Comparison of ENCODE assay signal across 19 cellular contexts in genomic region chr15:23402544-23402943, GRCh38. TPM values are rescaled to one million over a fixed set of nuclear protein-coding genes. Genes with fewer than 3 reads are reported as not detected.
DNase-seq lines count a peak whose midpoint lies in the region; ATAC-seq and TF ChIP-seq lines count a peak whose summit lies in the region.
"Had no signal": no experiment of that assay in that cellular context is flagged by ENCODE, and none has a peak within 500 bp of the region (broad histone marks: within the 10 kb centered on the region; RNA-seq: fewer than 3 reads in every experiment).

No MANE protein-coding gene starts in this region.

- no peaks in the 10 kb centered on the region for H3K9me3 Mint-ChIP-seq in activated CD8-positive, alpha-beta T cell treated with anti-CD3 and anti-CD28 coated beads, Interleukin-2, amount 10 ng/mL, durations not matched to agents 7 days and 5 days (ENCODE audit: insufficient read depth)
- H3K9me3 Mint-ChIP-seq: CD4-positive, alpha-beta T cell had no signal

- H3K4me1 Mint-ChIP-seq in activated CD8-positive, alpha-beta T cell treated with anti-CD3 and anti-CD28 coated beads, Interleukin-2, amount 10 ng/mL, durations not matched to agents 7 days and 5 days (ENCODE audit: low read depth), result no peaks in the 10 kb centered on the region
- H3K4me1 Mint-ChIP-seq: GM23338 had no signal

- peaks cover 2% of the 10 kb centered on the region for H3K4me1 ChIP-seq in right cardiac atrium (ENCODE audit: control insufficient read depth, insufficient read depth, low read length)
- H3K4me1 ChIP-seq in effector memory CD4-positive, alpha-beta T cell (ENCODE audit: control insufficient read depth, insufficient read depth, low read length, poor library complexity, severe bottlenecking), result no peaks in the 10 kb centered on the region

- intact Hi-C loops in right cardiac atrium (cut with DNase I), result no loop called here
- intact Hi-C loops in Right ventricle myocardium inferior (cut with DNase I), result no loop called here

- CTCF ChIA-PET in activated CD8-positive, alpha-beta T cell treated with anti-CD3 and anti-CD28 coated beads, Interleukin-2, amount 10 ng/mL, durations not matched to agents 7 days and 5 days (lab: Charles Lee), result no interaction called here

- H3K27me3 ChIP-seq in right cardiac atrium (ENCODE audit: control insufficient read depth, insufficient read depth), result no peaks in the 10 kb centered on the region
- H3K27me3 ChIP-seq in effector memory CD4-positive, alpha-beta T cell (replicated peaks; ENCODE audit: control insufficient read depth, insufficient read depth, low read length, poor library complexity, severe bottlenecking), result no peaks in the 10 kb centered on the region

- H3K27ac ChIP-seq in right cardiac atrium (ENCODE audit: low read length) (peak overlapping the region; percentile 65), coronary artery (peak overlapping the region; percentile 72 to 87)
- H3K27ac ChIP-seq in effector memory CD4-positive, alpha-beta T cell (ENCODE audit: insufficient read depth, low read length, poor library complexity, severe bottlenecking), result no peak overlapping the region
- H3K27ac ChIP-seq: 22Rv1, HL-60 had no signal

- H3K27me3 Mint-ChIP-seq in activated CD8-positive, alpha-beta T cell treated with anti-CD3 and anti-CD28 coated beads, Interleukin-2, amount 10 ng/mL, durations not matched to agents 7 days and 5 days (ENCODE audit: low read depth), result no peaks in the 10 kb centered on the region

- no peaks in the 10 kb centered on the region for H3K36me3 ChIP-seq in effector memory CD4-positive, alpha-beta T cell (ENCODE audit: control insufficient read depth, insufficient read depth, low read length)

- 72% methylated on average over 5 of the region's 5 CpGs for WGBS in right cardiac atrium

- no peaks in the 10 kb centered on the region for H3K36me3 Mint-ChIP-seq in activated CD8-positive, alpha-beta T cell treated with anti-CD3 and anti-CD28 coated beads, Interleukin-2, amount 10 ng/mL, durations not matched to agents 7 days and 5 days (ENCODE audit: low read depth)

- no peak overlapping the region for H3K4me3 Mint-ChIP-seq in activated CD8-positive, alpha-beta T cell treated with anti-CD3 and anti-CD28 coated beads, Interleukin-2, amount 10 ng/mL, durations not matched to agents 7 days and 5 days
- H3K4me3 Mint-ChIP-seq: CD4-positive, alpha-beta T cell; GM23338 had no signal

- TF ChIP-seq CTCF in coronary artery (IDR thresholded peaks at IDR 0.05), result no peak

- POLR2A ChIA-PET in activated CD8-positive, alpha-beta T cell treated with anti-CD3 and anti-CD28 coated beads, Interleukin-2, amount 10 ng/mL, durations not matched to agents 7 days and 5 days (lab: Charles Lee), result no interaction called here

- H3K4me3 ChIP-seq in right cardiac atrium (ENCODE audit: low read length) (no peak overlapping the region), coronary artery (no peak overlapping the region)
- no peak overlapping the region for H3K4me3 ChIP-seq in effector memory CD4-positive, alpha-beta T cell (ENCODE audit: insufficient read depth, low read depth, low read length, poor library complexity, severe bottlenecking)
- H3K4me3 ChIP-seq: GM23338 had no signal

- no peak overlapping the region for H3K27ac Mint-ChIP-seq in activated CD8-positive, alpha-beta T cell treated with anti-CD3 and anti-CD28 coated beads, Interleukin-2, amount 10 ng/mL, durations not matched to agents 7 days and 5 days
- H3K27ac Mint-ChIP-seq: CD4-positive, alpha-beta T cell; GM23338 had no signal

- DNase-seq in DMS 273 (lab: John Stamatoyannopoulos, UW; ENCODE audit: unreplicated experiment) (peak; percentile 6), DMS 273 treated with DMSO at 0.1 percent for 48 hours (lab: John Stamatoyannopoulos, UW) (no peak), right cardiac atrium (peak in 1 of 3 donors; percentile 47), Right ventricle myocardium inferior (ENCODE audit: missing footprints) (no peak), coronary artery (ENCODE audit: low spot score) (no peak), NCI-H82 treated with DMSO at 0.1 percent for 48 hours (lab: John Stamatoyannopoulos, UW; ENCODE audit: unreplicated experiment) (no peak)
- DNase-seq in activated CD8-positive, alpha-beta T cell treated with anti-CD3 and anti-CD28 coated beads, Interleukin-2, amount 10 ng/mL, durations not matched to agents 7 days and 5 days, result no peak
- no peak for DNase-seq in effector memory CD4-positive, alpha-beta T cell
- DNase-seq: AML-193; C1 segment of cervical spinal cord; Calu3; CD4-positive, alpha-beta T cell; DMS153; DMS79 treated with DMSO at 0.1 percent for 48 hours; EL; H7 had no signal

- ATAC-seq in right cardiac atrium (no peak), Right ventricle myocardium inferior (no peak)
- no peak for ATAC-seq in activated CD8-positive, alpha-beta T cell treated with anti-CD3 and anti-CD28 coated beads, Interleukin-2, amount 10 ng/mL, durations not matched to agents 7 days and 5 days
- ATAC-seq: GM23338 had no signal

- H3K9me3 ChIP-seq in right cardiac atrium (ENCODE audit: control insufficient read depth, low read length), result no peaks in the 10 kb centered on the region
- no peaks in the 10 kb centered on the region for H3K9me3 ChIP-seq in effector memory CD4-positive, alpha-beta T cell (ENCODE audit: control insufficient read depth, low read length)

RNA-seq across cellular contexts. Expression of gene GOLGA6L2, which starts 44.5 kb away (rescaled TPM):
- total RNA-seq in right cardiac atrium (not detected), Right ventricle myocardium inferior (not detected)
- polyA plus RNA-seq in right cardiac atrium, result not detected
- not detected for total RNA-seq in activated CD8-positive, alpha-beta T cell treated with anti-CD3 and anti-CD28 coated beads, Interleukin-2, amount 10 ng/mL, durations not matched to agents 7 days and 5 days
- total RNA-seq: Calu3; CD4-positive, alpha-beta T cell; GM23338; H7 had no signal
- polyA plus RNA-seq: GM23338 had no signal

RNA-seq across cellular contexts. Expression of gene GOLGA8S, which starts 48.0 kb away (rescaled TPM):
- total RNA-seq in right cardiac atrium (under 1 TPM; 0.53 to 0.86 (median 0.78) TPM), Right ventricle myocardium inferior (0.30 TPM)
- polyA plus RNA-seq in right cardiac atrium, result 0.36 TPM
- total RNA-seq in activated CD8-positive, alpha-beta T cell treated with anti-CD3 and anti-CD28 coated beads, Interleukin-2, amount 10 ng/mL, durations not matched to agents 7 days and 5 days, result 1 to 10 TPM in 1 of 2 experiments, under 1 TPM in 1; 0.92 to 1.0 TPM
- total RNA-seq: GM23338, H7 had no signal
